In the genomic region with DNA sequence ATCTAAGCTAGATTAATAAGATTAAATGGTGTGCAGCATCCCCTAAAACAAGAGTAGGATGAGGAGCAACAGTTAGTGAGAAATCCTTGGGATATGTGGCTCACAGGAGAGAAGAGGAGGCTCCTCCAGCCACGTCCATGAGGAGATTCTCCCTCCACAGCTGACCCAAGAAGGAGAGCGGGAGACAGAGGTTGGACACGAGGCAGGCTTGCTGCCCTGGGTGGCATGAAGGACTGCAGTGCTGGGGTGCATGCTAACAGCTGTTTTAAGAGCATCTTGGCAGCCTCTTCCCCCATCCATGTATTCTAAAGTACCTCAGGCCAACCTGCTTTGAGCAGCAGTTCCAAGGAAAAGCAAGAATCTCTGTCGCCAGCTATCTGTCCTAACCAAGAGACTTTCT, we compare ENCODE assay signal across 33 cellular contexts.
DNase-seq lines count a peak whose midpoint lies in the region; ATAC-seq and TF ChIP-seq lines count a peak whose summit lies in the region.
"Had no signal": no experiment of that assay in that cellular context is flagged by ENCODE, and none has a peak within 500 bp of the region (broad histone marks: within the 10 kb centered on the region; RNA-seq: fewer than 3 reads in every experiment).

No MANE protein-coding gene starts in this region.

- H3K36me3 ChIP-seq in GM23338 (ENCODE audit: insufficient read depth) (no peaks in the 10 kb centered on the region), esophagus muscularis mucosa (no peaks in the 10 kb centered on the region)
- H3K36me3 ChIP-seq: BE2C; BLaER1; BLaER1 treated with 17β-estradiol and CSF1 and Interleukin-3, amounts not matched to agents 10 nM and 100 nM had no signal

- H3K4me3 ChIP-seq in GM23338 = no peak overlapping the region
- no peak overlapping the region for H3K4me3 ChIP-seq in esophagus muscularis mucosa
- H3K4me3 ChIP-seq: A549; BLaER1; BLaER1 treated with 17β-estradiol and CSF1 and Interleukin-3, amounts not matched to agents 10 nM and 100 nM had no signal

- ATAC-seq in GM23338 = no peak
- ATAC-seq in activated naive CD8-positive, alpha-beta T cell treated with anti-CD3 and anti-CD28 coated beads, Interleukin-2, amount 50 U/mL, for 24 hours = no peak
- ATAC-seq: A549; CD8-positive, alpha-beta T cell had no signal

- no peak for TF ChIP-seq EP300 in esophagus muscularis mucosa (IDR thresholded peaks at IDR 0.05)

- 74% methylated on average over 4 of the region's 4 CpGs for WGBS in esophagus muscularis mucosa

- H3K27ac ChIP-seq in GM23338 (ENCODE audit: low read depth) (no peak overlapping the region), esophagus muscularis mucosa (replicated peaks in 1 of 4) (no peak overlapping the region)
- H3K27ac ChIP-seq: 22Rv1; A549; BLaER1; BLaER1 treated with 17β-estradiol and CSF1 and Interleukin-3, amounts not matched to agents 10 nM and 100 nM; C4-2B had no signal

- H3K79me2 ChIP-seq in GM23338 (replicated peaks; ENCODE audit: insufficient read depth) = no peaks in the 10 kb centered on the region

- H3K4me3 Mint-ChIP-seq in GM23338 = no peak overlapping the region
- H3K4me3 Mint-ChIP-seq in activated naive CD8-positive, alpha-beta T cell treated with anti-CD3 and anti-CD28 coated beads, Interleukin-2, amount 50 U/mL, for 24 hours = no peak overlapping the region
- H3K4me3 Mint-ChIP-seq: B cell; CD4-positive, alpha-beta memory T cell; CD4-positive, alpha-beta T cell; CD4-positive, CD25-positive, alpha-beta regulatory T cell; CD8-positive, alpha-beta memory T cell; CD8-positive, alpha-beta T cell had no signal

- no peak for TF ChIP-seq CTCF in GM23338 (conservative IDR thresholded peaks at IDR 0.05; ENCODE audit: low read depth in 2 of 2)
- no peak for TF ChIP-seq CTCF in esophagus muscularis mucosa (IDR thresholded peaks at IDR 0.05)

- no peak overlapping the region for H3K4me2 ChIP-seq in GM23338
- H3K4me2 ChIP-seq: A549; BLaER1; BLaER1 treated with 17β-estradiol and CSF1 and Interleukin-3, amounts not matched to agents 10 nM and 100 nM had no signal

- peak overlapping the region; percentile 56 for H2AFZ ChIP-seq in GM23338

- no peaks in the 10 kb centered on the region for H3K27me3 Mint-ChIP-seq in GM23338 (ENCODE audit: insufficient read depth, low read depth, poor library complexity)
- H3K27me3 Mint-ChIP-seq in activated naive CD8-positive, alpha-beta T cell treated with anti-CD3 and anti-CD28 coated beads, Interleukin-2, amount 50 U/mL, for 24 hours = peaks cover 25% of the 10 kb centered on the region

- no peak for DNase-seq in GM23338 (ENCODE audit: low spot score)
- DNase-seq in esophagus muscularis mucosa (ENCODE audit: extremely low spot score) = peak; percentile 87
- DNase-seq in posterior vena cava (ENCODE audit: low spot score) = peak; percentile 42
- no peak for DNase-seq in activated CD4-positive, alpha-beta T cell treated with anti-CD3 and anti-CD28 coated beads, Interleukin-2, amount 50 U/mL, for 1 hour
- no peak for DNase-seq in activated naive CD8-positive, alpha-beta T cell treated with anti-CD3 and anti-CD28 coated beads, Interleukin-2, amount 50 U/mL, for 24 hours
- DNase-seq in erythroblast (lab: John Stamatoyannopoulos, UW) = no peak
- DNase-seq: 8988T; ACHN; AML-193; BE2C; C1 segment of cervical spinal cord; Caco-2; Calu3; CD4-positive, alpha-beta memory T cell; CD4-positive, alpha-beta T cell; CD4-positive, CD25-positive, alpha-beta regulatory T cell; CD8-positive, alpha-beta memory T cell; CD8-positive, alpha-beta T cell; COR-L47; DMS 273 treated with DMSO at 0.1 percent for 48 hours; DMS153; DMS53; DMS79; DMS79 treated with DMSO at 0.1 percent for 48 hours; DND-41; EL had no signal

- no peaks in the 10 kb centered on the region for H3K9me3 ChIP-seq in esophagus muscularis mucosa
- H3K9me3 ChIP-seq: A549; BE2C; BLaER1; BLaER1 treated with 17β-estradiol and CSF1 and Interleukin-3, amounts not matched to agents 10 nM and 100 nM; Caco-2 had no signal

- no peaks in the 10 kb centered on the region for H4K20me1 ChIP-seq in GM23338 (replicated peaks; ENCODE audit: insufficient read depth)
- H4K20me1 ChIP-seq: BLaER1; BLaER1 treated with 17β-estradiol and CSF1 and Interleukin-3, amounts not matched to agents 10 nM and 100 nM had no signal

- H3K4me1 ChIP-seq in GM23338 (ENCODE audit: insufficient read depth) (no peaks in the 10 kb centered on the region), esophagus muscularis mucosa (peaks cover 0 to 17% (median 14%) of the 10 kb centered on the region in 4 donors)
- H3K4me1 ChIP-seq: A549; BE2C; BLaER1; BLaER1 treated with 17β-estradiol and CSF1 and Interleukin-3, amounts not matched to agents 10 nM and 100 nM; Caco-2 had no signal

- H3K9me2 ChIP-seq in GM23338 (ENCODE audit: insufficient read depth) = no peaks in the 10 kb centered on the region; the same call in 1 of the 2 replicates

- H3F3A ChIP-seq in GM23338 (replicated peaks; ENCODE audit: low read depth) = no peaks in the 10 kb centered on the region

- intact Hi-C loops in esophagus muscularis mucosa (cut with DNase I) = no loop called here
- intact Hi-C loops in posterior vena cava (cut with DNase I) = no loop called here

- no peaks in the 10 kb centered on the region for H3K9me3 Mint-ChIP-seq in GM23338
- no peaks in the 10 kb centered on the region for H3K9me3 Mint-ChIP-seq in activated naive CD8-positive, alpha-beta T cell treated with anti-CD3 and anti-CD28 coated beads, Interleukin-2, amount 50 U/mL, for 24 hours
- H3K9me3 Mint-ChIP-seq: CD4-positive, alpha-beta T cell; CD8-positive, alpha-beta memory T cell; CD8-positive, alpha-beta T cell had no signal

- H3K27ac Mint-ChIP-seq in GM23338 = no peak overlapping the region
- H3K27ac Mint-ChIP-seq in activated naive CD8-positive, alpha-beta T cell treated with anti-CD3 and anti-CD28 coated beads, Interleukin-2, amount 50 U/mL, for 24 hours = no peak overlapping the region
- H3K27ac Mint-ChIP-seq: B cell; CD14-positive monocyte; CD4-positive, alpha-beta memory T cell; CD4-positive, alpha-beta T cell; CD4-positive, CD25-positive, alpha-beta regulatory T cell; CD8-positive, alpha-beta memory T cell; CD8-positive, alpha-beta T cell had no signal

- TF ChIP-seq POLR2A in esophagus muscularis mucosa (IDR thresholded peaks at IDR 0.05; ENCODE audit: low read depth) = no peak
- no peak for TF ChIP-seq POLR2A in erythroblast (IDR thresholded peaks at IDR 0.05; ENCODE audit: low read length)

- H3K36me3 Mint-ChIP-seq in GM23338 (ENCODE audit: low read depth) = no peaks in the 10 kb centered on the region
- H3K36me3 Mint-ChIP-seq in activated naive CD8-positive, alpha-beta T cell treated with anti-CD3 and anti-CD28 coated beads, Interleukin-2, amount 50 U/mL, for 24 hours (ENCODE audit: low read depth) = no peaks in the 10 kb centered on the region
- H3K36me3 Mint-ChIP-seq: CD14-positive monocyte; CD4-positive, alpha-beta memory T cell; CD4-positive, CD25-positive, alpha-beta regulatory T cell; CD8-positive, alpha-beta memory T cell; CD8-positive, alpha-beta T cell had no signal

- H3K27me3 ChIP-seq in GM23338 (ENCODE audit: insufficient read depth) (no peaks in the 10 kb centered on the region), esophagus muscularis mucosa (peaks cover 0 to under 1% (median 0%) of the 10 kb centered on the region in 4 donors)
- H3K27me3 ChIP-seq: BLaER1; BLaER1 treated with 17β-estradiol and CSF1 and Interleukin-3, amounts not matched to agents 10 nM and 100 nM had no signal

- no peaks in the 10 kb centered on the region; the same call in 2 of the 3 replicates for H3K4me1 Mint-ChIP-seq in GM23338
- H3K4me1 Mint-ChIP-seq in activated naive CD8-positive, alpha-beta T cell treated with anti-CD3 and anti-CD28 coated beads, Interleukin-2, amount 50 U/mL, for 24 hours = no peaks in the 10 kb centered on the region
- H3K4me1 Mint-ChIP-seq: B cell; CD14-positive monocyte; CD4-positive, alpha-beta memory T cell; CD4-positive, CD25-positive, alpha-beta regulatory T cell; CD8-positive, alpha-beta memory T cell had no signal

TF ChIP-seq in GM23338, 12 proteins besides CTCF, POLR2A, EP300 and RAD21:
- no peak for TF ChIP-seq JUNB (IDR thresholded peaks at IDR 0.05; ENCODE audit: unreplicated experiment)

Comparison
In these comparisons a context has a peak if more than half of its experiments do, and no peak if none do; other contexts are left out.
1. DNase-seq: peak in esophagus muscularis mucosa (single experiment) and posterior vena cava (single experiment); none in GM23338 (single experiment), activated CD4-positive, alpha-beta T cell treated with anti-CD3 and anti-CD28 coated beads, Interleukin-2, amount 50 U/mL, for 1 hour (single experiment), activated naive CD8-positive, alpha-beta T cell treated with anti-CD3 and anti-CD28 coated beads, Interleukin-2, amount 50 U/mL, for 24 hours (single experiment) and erythroblast (0 of 2).